Comparison of ENCODE assay signal across 9 cellular contexts in the genomic region with DNA sequence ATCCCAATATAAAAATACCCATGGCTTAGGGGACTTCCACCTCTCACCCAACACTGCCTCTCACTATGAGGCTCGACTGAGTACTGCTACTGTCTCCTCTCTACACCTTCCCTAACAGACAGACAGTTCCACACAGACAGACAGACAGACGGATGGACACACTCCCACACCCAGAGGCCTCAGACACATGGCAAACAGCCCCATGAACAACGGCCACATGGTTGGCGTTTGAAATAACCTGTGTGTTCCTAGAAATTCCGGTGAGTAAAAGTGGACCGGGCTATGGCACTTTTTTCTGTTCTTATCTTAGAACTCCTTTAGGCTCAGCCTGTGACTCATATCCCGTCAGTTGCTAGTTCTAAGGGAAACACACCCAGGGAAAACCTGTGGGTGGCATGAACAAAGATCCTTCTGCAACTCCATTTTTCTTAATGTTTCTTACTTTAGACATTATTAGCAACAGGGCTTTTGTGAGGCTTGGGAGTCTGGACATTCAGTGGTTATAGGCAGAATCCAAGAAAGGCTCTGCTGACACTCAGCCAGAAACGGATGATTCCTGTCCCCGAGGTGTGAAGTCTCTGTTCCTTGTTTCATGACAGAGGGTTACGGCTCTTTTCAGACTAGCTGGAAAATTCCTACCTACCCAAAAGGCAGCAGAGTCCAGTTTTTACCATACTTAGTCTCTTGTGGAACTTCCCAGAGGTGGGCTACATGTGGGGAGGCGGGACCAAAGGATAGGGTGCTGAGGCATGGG.
DNase-seq lines count a peak whose midpoint lies in the region; ATAC-seq and TF ChIP-seq lines count a peak whose summit lies in the region.
"Had no signal": no experiment of that assay in that cellular context is flagged by ENCODE, and none has a peak within 500 bp of the region (broad histone marks: within the 10 kb centered on the region; RNA-seq: fewer than 3 reads in every experiment).

No MANE protein-coding gene starts in this region.

- peak overlapping the region; percentile 52; the same call in 1 of the 2 replicates for H3K27ac ChIP-seq in IMR-90 (ENCODE audit: insufficient read depth, low read length)
- peak overlapping the region; percentile 91 for H3K27ac ChIP-seq in mammary epithelial cell (ENCODE audit: insufficient read depth, low read depth, low read length)

- peak overlapping the region; percentile 87 for H3K14ac ChIP-seq in IMR-90 (replicated peaks; ENCODE audit: low read depth, low read length)

- H2BK20ac ChIP-seq in IMR-90 (ENCODE audit: low read depth, low read length): peak overlapping the region; percentile 95

- H3K9me3 ChIP-seq in IMR-90 (ENCODE audit: control insufficient read depth, insufficient read depth, low read length) (no peaks in the 10 kb centered on the region), mammary epithelial cell (replicated peaks; ENCODE audit: insufficient read depth, low read length) (no peaks in the 10 kb centered on the region)

- peaks cover 33% of the 10 kb centered on the region for H3K9me1 ChIP-seq in IMR-90 (ENCODE audit: insufficient read depth, low read length)

- TF ChIP-seq RAD21 in IMR-90 (IDR thresholded peaks at IDR 0.05; ENCODE audit: low read length): no peak; the same call in 1 of the 2 replicates

- peak overlapping the region; percentile 76 for H3K23ac ChIP-seq in IMR-90 (ENCODE audit: low read depth, low read length)

- DNase-seq in AG09309 (ENCODE audit: low read depth): peak; percentile 57
- peak; percentile 92 for DNase-seq in IMR-90
- peak; percentile 94 for DNase-seq in mammary epithelial cell
- peak; percentile 13 to 87 for DNase-seq in lung microvascular endothelial cell (ENCODE audit: low read depth in 2 of 2)
- no peak for DNase-seq in G401 (ENCODE audit: low spot score)
- DNase-seq: NCI-H2171 treated with DMSO at 0.1 percent for 48 hours had no signal

- H4K5ac ChIP-seq in IMR-90 (ENCODE audit: low read depth, low read length): peak overlapping the region; percentile 14; the same call in 1 of the 2 replicates

- peak overlapping the region; percentile 94 for H2AK5ac ChIP-seq in IMR-90 (ENCODE audit: low read depth, low read length)

- ATAC-seq in IMR-90 (ENCODE audit: low read depth): peak; percentile 65
- no peak for ATAC-seq in GM21619 (IDR thresholded peaks at IDR 0.05; ENCODE audit: unreplicated experiment)
- no peak for ATAC-seq in HG03342 (IDR thresholded peaks at IDR 0.05; ENCODE audit: unreplicated experiment)
- no peak for ATAC-seq in HG03175 (IDR thresholded peaks at IDR 0.05; ENCODE audit: unreplicated experiment)

- BruUV-seq in IMR-90 (replicated peaks; lab: Mats Ljungman, UMichigan) (no TSS peak), mammary epithelial cell (replicated peaks; lab: Mats Ljungman, UMichigan) (no TSS peak)

- H2AFZ ChIP-seq in IMR-90 (replicated peaks; ENCODE audit: low read length, poor library complexity) (peak overlapping the region; percentile 88), mammary epithelial cell (ENCODE audit: low read depth, low read length) (peak overlapping the region; percentile 92)

- peak overlapping the region; percentile 87 for H3K56ac ChIP-seq in IMR-90 (ENCODE audit: extremely low read depth, insufficient read depth, low read length)

- H3K4me2 ChIP-seq in IMR-90 (ENCODE audit: low read depth, low read length) (peak overlapping the region; percentile 27; the same call in 1 of the 2 replicates), mammary epithelial cell (ENCODE audit: insufficient read depth, low read depth, low read length) (peak overlapping the region; percentile 59)

- WGBS in IMR-90 (ENCODE audit: extremely low coverage in 2 of 2, insufficient read length in 1 of 2), 2 experiments: 0% methylated on average over 2 of the region's 11 CpGs; no CpG with 5 or more reads in 1 of the 2 experiments
- 4% methylated on average over 10 of the region's 11 CpGs for WGBS in mammary epithelial cell (ENCODE audit: low coverage, missing lambda C conversion rate)

- peak overlapping the region; percentile 43; the same call in 1 of the 2 replicates for H3K18ac ChIP-seq in IMR-90 (ENCODE audit: low read depth, low read length)

- peak overlapping the region; percentile 78 for H2BK5ac ChIP-seq in IMR-90 (ENCODE audit: low read depth, low read length, poor library complexity, severe bottlenecking)

- intact Hi-C loops in IMR-90 (cut with micrococcal nuclease): loop anchor here (5.0 kb wide), 1 partner anchor 179 kb away; no protein-coding TSS in a partner anchor
- intact Hi-C loops in mammary epithelial cell (cut with micrococcal nuclease): loop anchor here (5.0 to 10.0 kb wide), 3 partner anchors 91 to 191 kb away; partner anchors contain the start of gene TLR5

- H2BK120ac ChIP-seq in IMR-90 (ENCODE audit: low read depth, low read length): peak overlapping the region; percentile 98

- peak overlapping the region; percentile 88 for H2BK15ac ChIP-seq in IMR-90 (ENCODE audit: low read depth, low read length)

- H3K4me3 ChIP-seq in AG09309 (ENCODE audit: control insufficient read depth, low read depth, low read length) (no peak overlapping the region), IMR-90 (ENCODE audit: insufficient read depth, low read depth, low read length) (no peak overlapping the region), mammary epithelial cell (replicated peaks in 1 of 3; ENCODE audit: insufficient read depth in 1 of 3, low read depth in 2 of 3, low read length in 3 of 3) (no peak overlapping the region)

- TF ChIP-seq CTCF in AG09309 (IDR thresholded peaks at IDR 0.05; ENCODE audit: control insufficient read depth, insufficient read depth, low read depth, low read length, missing control alignments) (no peak), IMR-90 (conservative IDR thresholded peaks at IDR 0.05; ENCODE audit: low read depth, low read length) (no peak), mammary epithelial cell (conservative IDR thresholded peaks at IDR 0.05 in 1 of 2, IDR thresholded peaks at IDR 0.05 in 1 of 2; ENCODE audit: extremely low read depth in 1 of 2, insufficient read depth in 1 of 2, low read depth in 1 of 2, low read length in 2 of 2) (no peak)

- POLR2A ChIA-PET in IMR-90 (lab: Charles Lee; ENCODE audit: unreplicated experiment): no interaction called here

- H4K20me1 ChIP-seq in IMR-90 (ENCODE audit: insufficient read depth, low read length) (no peaks in the 10 kb centered on the region), mammary epithelial cell (ENCODE audit: insufficient read depth, low read length) (no peaks in the 10 kb centered on the region)

- CTCF ChIA-PET in IMR-90 (lab: Yijun Ruan, JAX): no interaction called here
- CTCF ChIA-PET in mammary epithelial cell (lab: Charles Lee; ENCODE audit: low non-redundant PET): no interaction called here

- in situ Hi-C loops in IMR-90 (cut with MboI; ENCODE audit: low sequenced_read_pairs) (no loop called here), mammary epithelial cell (cut with MboI; ENCODE audit: low sequenced_read_pairs in 2 of 2) (no loop called here), G401 (cut with HindIII; ENCODE audit: low sequenced_read_pairs) (no loop called here)

- H3K9ac ChIP-seq in IMR-90 (ENCODE audit: low read depth, low read length) (no peak overlapping the region), mammary epithelial cell (ENCODE audit: insufficient read depth, low read length) (peak overlapping the region; percentile 26)

- H4K91ac ChIP-seq in IMR-90 (ENCODE audit: insufficient read depth, low read depth, low read length): peak overlapping the region; percentile 92

- peak overlapping the region; percentile 71 to 82 for H4K8ac ChIP-seq in IMR-90 (ENCODE audit: low read depth in 2 of 2, low read length in 2 of 2)

- H3K27me3 ChIP-seq in IMR-90 (ENCODE audit: control insufficient read depth, insufficient read depth, low read length) (no peaks in the 10 kb centered on the region), mammary epithelial cell (ENCODE audit: insufficient read depth, low read length) (no peaks in the 10 kb centered on the region)

- no peaks in the 10 kb centered on the region for H3K36me3 ChIP-seq in IMR-90 (ENCODE audit: control insufficient read depth, insufficient read depth, low read length)
- H3K36me3 ChIP-seq in mammary epithelial cell (ENCODE audit: insufficient read depth, low read length): no peaks in the 10 kb centered on the region

- H3K4ac ChIP-seq in IMR-90 (ENCODE audit: low read depth, low read length): peak overlapping the region; percentile 90

- peaks cover 0 to 3% of the 10 kb centered on the region in 2 experiments; a peak in 1 of 4 replicates for H3K79me1 ChIP-seq in IMR-90 (ENCODE audit: low read depth in 1 of 2, low read length in 2 of 2)

- no peak for TF ChIP-seq POLR2A in IMR-90 (IDR thresholded peaks at IDR 0.05; ENCODE audit: low read depth, low read length)

- no peaks in the 10 kb centered on the region for H3K79me2 ChIP-seq in mammary epithelial cell (ENCODE audit: insufficient read depth, low read length)

- dilution Hi-C loops in IMR-90 (cut with HindIII; ENCODE audit: low sequenced_read_pairs, unreplicated experiment) (no loop called here), mammary epithelial cell (cut with HindIII; ENCODE audit: low sequenced_read_pairs) (no loop called here)

- peak overlapping the region; percentile 65 for H2AK9ac ChIP-seq in IMR-90 (replicated peaks; ENCODE audit: low read depth, low read length, poor library complexity)

- H3K4me1 ChIP-seq in IMR-90 (ENCODE audit: control insufficient read depth, insufficient read depth, low read length): peaks cover 20% of the 10 kb centered on the region
- H3K4me1 ChIP-seq in mammary epithelial cell (ENCODE audit: insufficient read depth, low read length): peaks cover 58% of the 10 kb centered on the region

TF ChIP-seq in IMR-90, 13 proteins besides CTCF, POLR2A, EP300 and RAD21 (continues in another document):
- TF ChIP-seq MXI1 (IDR thresholded peaks at IDR 0.05; ENCODE audit: borderline replicate concordance, low read depth, low read length) (peak; percentile 53; the same call in 1 of the 2 replicates), MAFK (IDR thresholded peaks at IDR 0.05; ENCODE audit: low read depth, low read length) (no peak), MAZ (IDR thresholded peaks at IDR 0.05; ENCODE audit: borderline replicate concordance, low read depth, low read length) (no peak), FOS (IDR thresholded peaks at IDR 0.05; ENCODE audit: low read depth, low read length) (peak; percentile 84), RCOR1 (IDR thresholded peaks at IDR 0.05; ENCODE audit: insufficient replicate concordance, low read length) (no peak), CEBPB (IDR thresholded peaks at IDR 0.05; ENCODE audit: low read depth, low read length) (0 out of 2 replicates have a peak, but pooled peaks have one; percentile 3), CHD1 (IDR thresholded peaks at IDR 0.05; ENCODE audit: low read depth, low read length) (no peak), BHLHE40 (IDR thresholded peaks at IDR 0.05; ENCODE audit: low read depth, low read length) (no peak), RFX5 (IDR thresholded peaks at IDR 0.05; ENCODE audit: low read depth, low read length) (no peak), NFE2L2 (IDR thresholded peaks at IDR 0.05; ENCODE audit: low read depth, low read length) (no peak)
